8 cellular contexts compared by ENCODE assay signal in the genomic region with DNA sequence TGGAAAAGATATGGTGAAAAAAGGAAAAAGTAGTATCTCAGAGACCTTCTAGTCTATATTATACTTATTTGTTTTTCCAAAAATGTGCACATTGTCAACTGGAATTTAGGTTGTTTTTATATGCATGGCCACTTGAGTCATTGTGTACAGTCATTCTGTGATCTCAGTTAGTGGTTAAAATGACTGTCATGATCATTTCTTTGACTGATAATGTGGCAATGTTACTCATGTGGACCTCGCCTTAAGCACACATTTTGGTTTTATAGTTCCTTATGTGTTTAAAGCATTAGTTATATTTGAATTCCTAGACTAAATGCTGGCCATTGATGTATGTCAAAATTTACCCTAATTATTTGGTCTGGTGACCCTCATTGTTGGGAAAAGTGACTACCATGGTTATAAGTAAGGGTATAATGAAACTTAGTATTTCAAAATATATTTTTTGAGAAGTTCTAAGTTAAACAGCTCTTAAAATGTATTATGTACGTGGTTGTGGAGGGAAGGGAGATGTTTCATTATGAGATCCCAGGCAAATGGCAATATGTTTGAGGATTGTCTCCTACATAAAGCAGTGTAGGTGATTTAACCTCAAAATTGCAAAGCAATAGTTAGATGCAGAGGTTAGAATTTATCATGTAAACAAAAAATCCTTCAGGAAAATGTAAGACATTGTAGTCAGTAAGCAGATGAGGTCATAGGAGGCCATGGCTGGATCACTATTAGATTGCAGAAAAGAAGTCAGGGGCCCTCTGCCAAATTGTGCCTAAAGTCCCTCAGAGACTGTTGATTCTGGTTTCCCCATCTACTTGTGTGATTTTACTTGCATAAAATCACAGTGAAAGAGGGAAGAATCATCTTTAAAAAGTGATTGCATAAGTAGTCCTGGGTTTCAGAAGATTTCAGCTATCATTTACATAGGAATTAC. TPM values are rescaled to one million over a fixed set of nuclear protein-coding genes. Genes with fewer than 3 reads are reported as not detected.
DNase-seq lines count a peak whose midpoint lies in the region; ATAC-seq, FAIRE-seq and TF ChIP-seq lines count a peak whose summit lies in the region.

No MANE protein-coding gene starts in this region.

- ATAC-seq in GM19397 (IDR thresholded peaks at IDR 0.05; ENCODE audit: unreplicated experiment) (peak; percentile 70), HG03378 (IDR thresholded peaks at IDR 0.05; ENCODE audit: unreplicated experiment) (peak; percentile 71), K562 (no peak)

- H3K4me3 ChIP-seq in BJ (ENCODE audit: low read depth, low read length) (no peak overlapping the region), K562 (no peak overlapping the region), WERI-Rb-1 (ENCODE audit: low read depth, low read length) (no peak overlapping the region)

- TF ChIP-seq POLR2A in K562 (conservative IDR thresholded peaks at IDR 0.05) = no peak

- no peaks in the 10 kb centered on the region for H3K79me2 ChIP-seq in K562 (ENCODE audit: control insufficient read depth, insufficient read depth, low read length)

- no peaks in the 10 kb centered on the region for H3K9me1 ChIP-seq in K562 (ENCODE audit: control insufficient read depth, insufficient read depth, low read length)

- POLR2A ChIA-PET in BJ (lab: Charles Lee) = no interaction called here
- POLR2A ChIA-PET in K562 (lab: Yijun Ruan, JAX) = no interaction called here
- POLR2A ChIA-PET in HEK293T (lab: Yijun Ruan, JAX) = no interaction called here

- no peak for TF ChIP-seq EP300 in K562 (IDR thresholded peaks at IDR 0.05; ENCODE audit: low read length)

- no peaks in the 10 kb centered on the region for H3K27me3 ChIP-seq in BJ (ENCODE audit: control insufficient read depth, insufficient read depth, low read length)
- no peaks in the 10 kb centered on the region for H3K27me3 ChIP-seq in K562 (ENCODE audit: control insufficient read depth in 2 of 2, insufficient read depth in 2 of 2, low read length in 2 of 2)
- no peaks in the 10 kb centered on the region for H3K27me3 ChIP-seq in WERI-Rb-1 (ENCODE audit: insufficient read depth, low read depth, severe bottlenecking)

- H3K9me3 ChIP-seq in K562 (replicated peaks; ENCODE audit: control insufficient read depth, insufficient read depth, low read depth, low read length) = no peaks in the 10 kb centered on the region
- H3K9me3 ChIP-seq in WERI-Rb-1 (ENCODE audit: severe bottlenecking) = no peaks in the 10 kb centered on the region

- CTCF ChIA-PET in BJ (lab: Yijun Ruan, JAX) (no interaction called here), K562 (lab: Yijun Ruan, JAX; ENCODE audit: low intra/inter-chr PET ratio) (no interaction called here), HEK293T (lab: Yijun Ruan, JAX) (no interaction called here)

- intact Hi-C loops in K562 (cut with micrococcal nuclease) = no loop called here

- no TSS peak for BruUV-seq in K562 (replicated peaks; lab: Mats Ljungman, UMichigan)

- no peak for TF ChIP-seq RAD21 in K562 (CRISPR knock-in tag; conservative IDR thresholded peaks at IDR 0.05 in 1 of 2, IDR thresholded peaks at IDR 0.05 in 1 of 2)

- 23% methylated on average over 2 of the region's 2 CpGs for WGBS in K562 (ENCODE audit: insufficient coverage, low coverage, missing lambda C conversion rate)

- H4K20me1 ChIP-seq in K562 (replicated peaks; ENCODE audit: control insufficient read depth, insufficient read depth, low read length) = no peaks in the 10 kb centered on the region

- peak overlapping the region; percentile 7; the same call in 1 of the 3 replicates for H3K27ac ChIP-seq in K562 (ENCODE audit: extremely low read depth, low read depth, low read length)
- no peak overlapping the region for H3K27ac ChIP-seq in WERI-Rb-1

- H2AFZ ChIP-seq in K562 (ENCODE audit: low read depth, low read length) = 0 out of 2 replicates have a peak overlapping the region, but pooled peaks have one; percentile 22

- H3K4me1 ChIP-seq in K562 (replicated peaks in 1 of 2; ENCODE audit: control insufficient read depth in 2 of 2, insufficient read depth in 2 of 2, low read length in 2 of 2) = peaks cover 0 to 6% of the 10 kb centered on the region in 2 experiments; a peak in 3 of 5 replicates

- DNase-seq in BJ (ENCODE audit: low read depth) (peak; percentile 52), K562 (ENCODE audit: extremely low read depth in 1 of 4, low spot score in 3 of 4) (peak in 1 of 4 experiments; percentile 14), HEK293T (ENCODE audit: extremely low spot score) (no peak), DMS 273 (lab: John Stamatoyannopoulos, UW; ENCODE audit: unreplicated experiment) (no peak), WERI-Rb-1 (no peak), NCI-H524 (lab: John Stamatoyannopoulos, UW) (no peak)

- FAIRE-seq in K562 (lab: Jason Lieb, UNC) = no peak

- H3K36me3 ChIP-seq in BJ (ENCODE audit: control insufficient read depth, insufficient read depth, low read length) = no peaks in the 10 kb centered on the region
- H3K36me3 ChIP-seq in K562 (ENCODE audit: control insufficient read depth, insufficient read depth, low read length) = no peaks in the 10 kb centered on the region
- H3K36me3 ChIP-seq in WERI-Rb-1 = peaks cover 4% of the 10 kb centered on the region; the same call in 1 of the 2 replicates

- no peak overlapping the region for H3K4me2 ChIP-seq in K562 (ENCODE audit: insufficient read depth, low read length)

- H3K9ac ChIP-seq in K562 (ENCODE audit: insufficient read depth in 1 of 2, low read depth in 2 of 2, low read length in 2 of 2) = no peak overlapping the region

- TF ChIP-seq CTCF in BJ (IDR thresholded peaks at IDR 0.05; ENCODE audit: insufficient read depth, low read depth, low read length) (no peak), K562 (IDR thresholded peaks at IDR 0.05 in 2 of 3, conservative IDR thresholded peaks at IDR 0.05 in 1 of 3; ENCODE audit: insufficient read depth in 2 of 3, low read depth in 1 of 3, low read length in 3 of 3) (no peak), WERI-Rb-1 (IDR thresholded peaks at IDR 0.05; ENCODE audit: low read depth, low read length) (no peak)

- in situ Hi-C loops in K562 (cut with MboI) = no loop called here

TF ChIP-seq in K562, 482 proteins besides CTCF, POLR2A, EP300 and RAD21 (continues in another document):
- TF ChIP-seq LCOR (CRISPR knock-in tag; IDR thresholded peaks at IDR 0.05) = no peak
- 0 out of 2 replicates have a peak, but pooled peaks have one; percentile 22 for TF ChIP-seq JUND (IDR thresholded peaks at IDR 0.05; ENCODE audit: borderline replicate concordance, low read depth, low read length)
- no peak; the same call in 2 of the 3 replicates for TF ChIP-seq JUND (tag; IDR thresholded peaks at IDR 0.05; ENCODE audit: borderline replicate concordance, low read depth, low read length)
- TF ChIP-seq ZBTB1 (CRISPR knock-in tag; IDR thresholded peaks at IDR 0.05; ENCODE audit: borderline replicate concordance, low read depth) = no peak

TF ChIP-seq in HEK293T, 16 proteins besides CTCF, POLR2A, EP300 and RAD21 (continues in another document):
- TF ChIP-seq HDGF (IDR thresholded peaks at IDR 0.05; ENCODE audit: borderline replicate concordance) = no peak
- TF ChIP-seq TARDBP (IDR thresholded peaks at IDR 0.05) = no peak
- TF ChIP-seq FOXK2 (IDR thresholded peaks at IDR 0.05) = no peak

RNA-seq across cellular contexts. Expression of a gene that starts 17.5 kb away (rescaled TPM):
- 8.8 and 11.6 TPM in 2 replicates for polyA plus RNA-seq in BJ (2011; rRNA removed)
- 4.2 and 6.0 TPM in 2 replicates for polyA minus RNA-seq in BJ (2011; rRNA and poly(A)+ RNA removed)
- 5.1 and 6.7 TPM in 2 replicates for total RNA-seq in K562 (2011; cell fraction: chromatin; rRNA removed; ENCODE audit: low replicate concordance)
- total RNA-seq in K562 (2011; cell fraction: nucleolus; rRNA removed) = 6.8 and 8.0 TPM in 2 replicates
- total RNA-seq in K562 (2011; cell fraction: nucleoplasm; rRNA removed) = 8.8 and 9.7 TPM in 2 replicates
- total RNA-seq in K562 (2014; rRNA removed) = 4.6 and 4.7 TPM in 2 replicates
- total RNA-seq in K562 (2014; rRNA removed; fragmentation: Illumina TruSeq; extraction: Trizol) = 7.9 and 8.7 TPM in 2 replicates
- total RNA-seq in K562 (2015; rRNA removed; fragmentation: Illumina TruSeq; extraction: Trizol) = 6.6 and 7.1 TPM in 2 replicates
- 24.8 and 26.4 TPM in 2 replicates for total RNA-seq in K562 (2021)
- 7.5 and 11.3 TPM in 2 replicates for polyA plus RNA-seq in K562 (2011; rRNA removed)
- polyA plus RNA-seq in K562 (2011; cell fraction: cytosol; rRNA removed) = 6.3 and 7.9 TPM in 2 replicates
- 6.2 and 6.9 TPM in 2 replicates for polyA plus RNA-seq in K562 (2011; cell fraction: nucleus; rRNA removed)
- 18.6 and 26.5 TPM in 2 replicates for polyA plus RNA-seq in K562 (2012)
- 15.5 and 15.7 TPM in 2 replicates for polyA plus RNA-seq in K562 (2014; fragmentation: Illumina TruSeq; extraction: Trizol)
- 1 to 10 TPM; 1.7 to 2.4 TPM for polyA plus RNA-seq in K562 (2014; fragmentation: Nextera tagmentation; extraction: Ambion mirVana)
- polyA plus RNA-seq in K562 (2014; rRNA removed) = 12.7 and 15.1 TPM in 2 replicates
- 6.4 and 9.0 TPM in 2 replicates for polyA minus RNA-seq in K562 (2011; rRNA and poly(A)+ RNA removed)
- 4.3 and 7.6 TPM in 2 replicates for polyA minus RNA-seq in K562 (2011; cell fraction: cytosol; rRNA and poly(A)+ RNA removed)
- 3.3 and 3.4 TPM in 2 replicates for polyA minus RNA-seq in K562 (2011; cell fraction: nucleus; rRNA and poly(A)+ RNA removed)

RNA-seq across cellular contexts. Expression of a gene that starts 51.9 kb away (rescaled TPM):
- polyA plus RNA-seq in BJ (2011; rRNA removed) = 2.4 and 6.6 TPM in 2 replicates
- 1.2 and 1.5 TPM in 2 replicates for polyA minus RNA-seq in BJ (2011; rRNA and poly(A)+ RNA removed)
- 2.1 and 2.3 TPM in 2 replicates for total RNA-seq in K562 (2011; cell fraction: chromatin; rRNA removed; ENCODE audit: low replicate concordance)
- total RNA-seq in K562 (2011; cell fraction: nucleolus; rRNA removed) = 0.39 and 0.67 TPM in 2 replicates
- total RNA-seq in K562 (2011; cell fraction: nucleoplasm; rRNA removed) = 2.0 and 3.0 TPM in 2 replicates
- 1.6 and 2.3 TPM in 2 replicates for total RNA-seq in K562 (2014; rRNA removed)
- 6.3 and 10.3 TPM in 2 replicates for total RNA-seq in K562 (2014; rRNA removed; fragmentation: Illumina TruSeq; extraction: Trizol)
- 2.1 and 3.7 TPM in 2 replicates for total RNA-seq in K562 (2015; rRNA removed; fragmentation: Illumina TruSeq; extraction: Trizol)
- 4.8 and 5.8 TPM in 2 replicates for total RNA-seq in K562 (2021)
- polyA plus RNA-seq in K562 (2011; rRNA removed) = 3.2 and 4.1 TPM in 2 replicates
- 0.24 and 0.99 TPM in 2 replicates for polyA plus RNA-seq in K562 (2011; cell fraction: cytosol; rRNA removed)
- polyA plus RNA-seq in K562 (2011; cell fraction: nucleus; rRNA removed) = 0.74 and 1.5 TPM in 2 replicates
- 3.2 and 3.4 TPM in 2 replicates for polyA plus RNA-seq in K562 (2012)
- 4.7 and 5.6 TPM in 2 replicates for polyA plus RNA-seq in K562 (2014; fragmentation: Illumina TruSeq; extraction: Trizol)
- polyA plus RNA-seq in K562 (2014; fragmentation: Nextera tagmentation; extraction: Ambion mirVana) = 10 to 100 TPM in 1 of 2 experiments, 1 to 10 TPM in 1; 8.9 to 11.7 TPM
- 1.4 and 4.8 TPM in 2 replicates for polyA plus RNA-seq in K562 (2014; rRNA removed)
- 2.1 and 2.8 TPM in 2 replicates for polyA minus RNA-seq in K562 (2011; rRNA and poly(A)+ RNA removed)
- 0.95 and 2.3 TPM in 2 replicates for polyA minus RNA-seq in K562 (2011; cell fraction: cytosol; rRNA and poly(A)+ RNA removed)
- 0.67 and 2.0 TPM in 2 replicates for polyA minus RNA-seq in K562 (2011; cell fraction: nucleus; rRNA and poly(A)+ RNA removed)
